ENCODE assay signal across 11 cellular contexts in genomic region chrX:136166221-136166855, GRCh38. TPM values are rescaled to one million over a fixed set of nuclear protein-coding genes. Genes with fewer than 3 reads are reported as not detected.
DNase-seq lines count a peak whose midpoint lies in the region; ATAC-seq and TF ChIP-seq lines count a peak whose summit lies in the region.
"Had no signal": no experiment of that assay in that cellular context is flagged by ENCODE, and none has a peak within 500 bp of the region (broad histone marks: within the 10 kb centered on the region; RNA-seq: fewer than 3 reads in every experiment).

No MANE protein-coding gene starts in this region.

- H3K27me3 Mint-ChIP-seq in CD8-positive, alpha-beta memory T cell: peaks cover 0 to 5% of the 10 kb centered on the region in 2 donors

- DNase-seq in DMS53 (lab: John Stamatoyannopoulos, UW): peak; percentile 34
- no peak for DNase-seq in DMS53 treated with DMSO at 0.1 percent for 48 hours (lab: John Stamatoyannopoulos, UW; ENCODE audit: unreplicated experiment)
- peak; percentile 58 for DNase-seq in adipocyte (ENCODE audit: low read depth)
- peak; percentile 15 for DNase-seq in hepatocyte (ENCODE audit: low spot score)
- no peak for DNase-seq in CD8-positive, alpha-beta memory T cell
- DNase-seq in A172 (ENCODE audit: low spot score): no peak
- DNase-seq: 8988T; activated naive CD4-positive, alpha-beta T cell treated with anti-CD3 and anti-CD28 coated beads for 36 hours had no signal

- H3K4me1 Mint-ChIP-seq in CD8-positive, alpha-beta memory T cell: no peaks in the 10 kb centered on the region

- H3K4me2 ChIP-seq in hepatocyte: no peak overlapping the region

- no peak overlapping the region for H3K4me3 ChIP-seq in adipocyte (ENCODE audit: low read length)
- no peak overlapping the region for H3K4me3 ChIP-seq in hepatocyte
- peak overlapping the region in 1 of 2 donors; percentile 0 for H3K4me3 ChIP-seq in stomach smooth muscle (ENCODE audit: low read length in 2 of 2)
- H3K4me3 ChIP-seq in CD8-positive, alpha-beta memory T cell (ENCODE audit: low read length): no peak overlapping the region
- H3K4me3 ChIP-seq: SK-N-MC had no signal

- no peaks in the 10 kb centered on the region for H4K20me1 ChIP-seq in hepatocyte (ENCODE audit: insufficient read depth, poor library complexity, severe bottlenecking)

- H3K36me3 ChIP-seq in adipocyte (ENCODE audit: control insufficient read depth, insufficient read depth, low read length, severe bottlenecking): no peaks in the 10 kb centered on the region
- no peaks in the 10 kb centered on the region for H3K36me3 ChIP-seq in hepatocyte (replicated peaks; ENCODE audit: insufficient read depth, low read depth)
- H3K36me3 ChIP-seq in stomach smooth muscle (ENCODE audit: control insufficient read depth in 2 of 2, insufficient read depth in 2 of 2, low read length in 2 of 2): peaks cover 0 to under 1% of the 10 kb centered on the region in 2 donors
- no peaks in the 10 kb centered on the region for H3K36me3 ChIP-seq in CD8-positive, alpha-beta memory T cell (ENCODE audit: insufficient read depth, low read length)

- no peaks in the 10 kb centered on the region for H3K36me3 Mint-ChIP-seq in CD8-positive, alpha-beta memory T cell

- WGBS in hepatocyte (ENCODE audit: low lambda C conversion rate, missing lambda C conversion rate): 81% methylated on average over 8 of the region's 8 CpGs

- H3K27ac ChIP-seq in hepatocyte (no peak overlapping the region), stomach smooth muscle (ENCODE audit: low read length) (peak overlapping the region; percentile 77)
- H3K27ac ChIP-seq in CD8-positive, alpha-beta memory T cell (ENCODE audit: low read depth, low read length): no peak overlapping the region
- H3K27ac ChIP-seq: SK-N-MC had no signal

- H3K9ac ChIP-seq in adipocyte (ENCODE audit: low read length) (peak overlapping the region; percentile 59), stomach smooth muscle (ENCODE audit: low read length in 2 of 2) (peak overlapping the region; percentile 51 to 57)

- peak; percentile 20 for TF ChIP-seq CTCF in hepatocyte (IDR thresholded peaks at IDR 0.05; ENCODE audit: poor library complexity)

- H3K4me3 Mint-ChIP-seq in CD8-positive, alpha-beta memory T cell: no peak overlapping the region
- H3K4me3 Mint-ChIP-seq: activated naive CD4-positive, alpha-beta T cell treated with anti-CD3 and anti-CD28 coated beads for 36 hours had no signal

- H3K9me3 ChIP-seq in adipocyte (ENCODE audit: control insufficient read depth, low read length) (no peaks in the 10 kb centered on the region), hepatocyte (ENCODE audit: low read depth) (no peaks in the 10 kb centered on the region), stomach smooth muscle (ENCODE audit: control insufficient read depth in 2 of 2, low read length in 2 of 2) (no peaks in the 10 kb centered on the region)
- no peaks in the 10 kb centered on the region for H3K9me3 ChIP-seq in CD8-positive, alpha-beta memory T cell (ENCODE audit: low read length)

- no peak overlapping the region for H3K27ac Mint-ChIP-seq in CD8-positive, alpha-beta memory T cell
- H3K27ac Mint-ChIP-seq: activated naive CD4-positive, alpha-beta T cell treated with anti-CD3 and anti-CD28 coated beads for 36 hours had no signal

- no peaks in the 10 kb centered on the region for H3K9me3 Mint-ChIP-seq in CD8-positive, alpha-beta memory T cell
- H3K9me3 Mint-ChIP-seq: activated naive CD4-positive, alpha-beta T cell treated with anti-CD3 and anti-CD28 coated beads for 36 hours had no signal

- POLR2A ChIA-PET in CD8-positive, alpha-beta memory T cell (lab: Charles Lee): no interaction called here

- no peaks in the 10 kb centered on the region for H3K9me2 ChIP-seq in hepatocyte (replicated peaks; ENCODE audit: insufficient read depth)

- H2AFZ ChIP-seq in hepatocyte: no peak overlapping the region

- no peak for ATAC-seq in GM21529 (IDR thresholded peaks at IDR 0.05; ENCODE audit: unreplicated experiment)

- H3K79me2 ChIP-seq in hepatocyte: no peaks in the 10 kb centered on the region

- H3K27me3 ChIP-seq in adipocyte (replicated peaks; ENCODE audit: control insufficient read depth, insufficient read depth, low read length): peaks cover 4% of the 10 kb centered on the region
- no peaks in the 10 kb centered on the region for H3K27me3 ChIP-seq in hepatocyte
- H3K27me3 ChIP-seq in stomach smooth muscle (ENCODE audit: control insufficient read depth in 1 of 2, insufficient read depth in 2 of 2, low read length in 2 of 2): peaks cover 0 to 5% of the 10 kb centered on the region in 2 donors
- no peaks in the 10 kb centered on the region for H3K27me3 ChIP-seq in CD8-positive, alpha-beta memory T cell (ENCODE audit: insufficient read depth, low read length, poor library complexity, severe bottlenecking)

- H3K4me1 ChIP-seq in adipocyte (ENCODE audit: control insufficient read depth, insufficient read depth, low read length): peaks cover 72% of the 10 kb centered on the region
- H3K4me1 ChIP-seq in hepatocyte (ENCODE audit: insufficient read depth): peaks cover 7% of the 10 kb centered on the region
- H3K4me1 ChIP-seq in stomach smooth muscle (ENCODE audit: control insufficient read depth, insufficient read depth, low read length): peaks cover 43% of the 10 kb centered on the region
- H3K4me1 ChIP-seq in CD8-positive, alpha-beta memory T cell (ENCODE audit: insufficient read depth, low read length): no peaks in the 10 kb centered on the region

- CTCF ChIA-PET in CD8-positive, alpha-beta memory T cell (lab: Charles Lee): no interaction called here

RNA-seq across cellular contexts. Expression of gene FHL1, which starts 19.0 kb away (rescaled TPM):
- 40.0 and 55.3 TPM in 2 replicates for total RNA-seq in hepatocyte
- 28.2 and 31.5 TPM in 2 replicates for polyA plus RNA-seq in hepatocyte
- total RNA-seq in CD8-positive, alpha-beta memory T cell: 1 to 10 TPM; 7.5 to 8.1 TPM
- 18.5 TPM for polyA plus RNA-seq in CD8-positive, alpha-beta memory T cell
- 5.3 and 7.2 TPM in 2 replicates for total RNA-seq in A172 (2014; rRNA removed; shearing (Covaris generic))

Comparison
In these comparisons a context has a peak if more than half of its experiments do, and no peak if none do; other contexts are left out.
1. DNase-seq: peak in DMS53 (single experiment), adipocyte (single experiment) and hepatocyte (single experiment); none in DMS53 treated with DMSO at 0.1 percent for 48 hours (single experiment), CD8-positive, alpha-beta memory T cell (0 of 5) and A172 (single experiment).